In genomic region chr16:20899503-20900298, GRCh38 we compare ENCODE assay signal across 1 cellular context.
TF ChIP-seq lines count a peak whose summit lies in the region.

No MANE protein-coding gene starts in this region.

TF ChIP-seq in HCT116, 20 proteins besides CTCF, POLR2A, EP300 and RAD21 (continued from another document):
- TF ChIP-seq ZBTB33 (IDR thresholded peaks at IDR 0.05; ENCODE audit: extremely low read depth, insufficient replicate concordance, low read length) = no peak
- no peak for TF ChIP-seq ZFX (IDR thresholded peaks at IDR 0.05)
